9 cellular contexts compared by ENCODE assay signal in genomic region chr10:67306588-67307205, GRCh38.
DNase-seq lines count a peak whose midpoint lies in the region; ATAC-seq and TF ChIP-seq lines count a peak whose summit lies in the region.
"Had no signal": no experiment of that assay in that cellular context is flagged by ENCODE, and none has a peak within 500 bp of the region (broad histone marks: within the 10 kb centered on the region; RNA-seq: fewer than 3 reads in every experiment).

No MANE protein-coding gene starts in this region.

- DNase-seq in Caco-2 = peak in 1 of 2 experiments; percentile 69
- DNase-seq in HFF-Myc (ENCODE audit: extremely low read depth, low read depth) = no peak
- no peak for DNase-seq in WTC11 (ENCODE audit: low spot score)
- DNase-seq in left lung = no peak
- DNase-seq in activated CD8-positive, alpha-beta memory T cell treated with anti-CD3 and anti-CD28 coated beads, Interleukin-2, amount 10 ng/mL, durations not matched to agents 7 days and 5 days = no peak
- no peak for DNase-seq in activated naive CD4-positive, alpha-beta T cell (lab: John Stamatoyannopoulos, UW)
- DNase-seq: aorta had no signal

- no peak overlapping the region for H3K27ac Mint-ChIP-seq in Caco-2 (ENCODE audit: unreplicated experiment)
- H3K27ac Mint-ChIP-seq in WTC11 = no peak overlapping the region
- no peak overlapping the region for H3K27ac Mint-ChIP-seq in activated CD8-positive, alpha-beta memory T cell treated with anti-CD3 and anti-CD28 coated beads, Interleukin-2, amount 10 ng/mL, durations not matched to agents 7 days and 5 days

- BruUV-seq in Caco-2 (replicated peaks; lab: Mats Ljungman, UMichigan) = no TSS peak

- H3K4me3 ChIP-seq in Caco-2 (ENCODE audit: low read depth, low read length) (no peak overlapping the region), HFF-Myc (replicated peaks; ENCODE audit: low read depth, low read length) (no peak overlapping the region), left lung (no peak overlapping the region)

- no peaks in the 10 kb centered on the region for H3K36me3 Mint-ChIP-seq in Caco-2 (ENCODE audit: insufficient read depth, unreplicated experiment)
- peaks cover 7% of the 10 kb centered on the region for H3K36me3 Mint-ChIP-seq in WTC11
- no peaks in the 10 kb centered on the region for H3K36me3 Mint-ChIP-seq in activated CD8-positive, alpha-beta memory T cell treated with anti-CD3 and anti-CD28 coated beads, Interleukin-2, amount 10 ng/mL, durations not matched to agents 7 days and 5 days

- H3K27me3 Mint-ChIP-seq in Caco-2 (ENCODE audit: insufficient read depth, unreplicated experiment) = no peaks in the 10 kb centered on the region
- H3K27me3 Mint-ChIP-seq in WTC11 (ENCODE audit: low read depth) = no peaks in the 10 kb centered on the region
- no peaks in the 10 kb centered on the region for H3K27me3 Mint-ChIP-seq in activated CD8-positive, alpha-beta memory T cell treated with anti-CD3 and anti-CD28 coated beads, Interleukin-2, amount 10 ng/mL, durations not matched to agents 7 days and 5 days

- H3K36me3 ChIP-seq in Caco-2 (ENCODE audit: control insufficient read depth, insufficient read depth, low read length) (no peaks in the 10 kb centered on the region), left lung (no peaks in the 10 kb centered on the region)

- H3K9me3 ChIP-seq in Caco-2 (peaks cover 8% of the 10 kb centered on the region; the same call in 1 of the 2 replicates), left lung (no peaks in the 10 kb centered on the region)

- H3K4me1 Mint-ChIP-seq in Caco-2 (ENCODE audit: low read depth, unreplicated experiment) (no peaks in the 10 kb centered on the region), WTC11 (peaks cover 2% of the 10 kb centered on the region; the same call in 1 of the 2 replicates)
- H3K4me1 Mint-ChIP-seq in activated CD8-positive, alpha-beta memory T cell treated with anti-CD3 and anti-CD28 coated beads, Interleukin-2, amount 10 ng/mL, durations not matched to agents 7 days and 5 days = peaks cover 2% of the 10 kb centered on the region

- ATAC-seq in WTC11 = peak; percentile 82
- ATAC-seq in left lung = peak; percentile 41
- no peak for ATAC-seq in HG03439 (IDR thresholded peaks at IDR 0.05; ENCODE audit: unreplicated experiment)
- ATAC-seq in activated CD8-positive, alpha-beta memory T cell treated with anti-CD3 and anti-CD28 coated beads, Interleukin-2, amount 10 ng/mL, durations not matched to agents 7 days and 5 days = no peak
- ATAC-seq in HG03432 (IDR thresholded peaks at IDR 0.05; ENCODE audit: unreplicated experiment) = no peak

- no peaks in the 10 kb centered on the region for H3K27me3 ChIP-seq in Caco-2 (replicated peaks; ENCODE audit: control insufficient read depth, insufficient read depth, low read length)
- no peaks in the 10 kb centered on the region for H3K27me3 ChIP-seq in left lung

- H3K4me1 ChIP-seq in Caco-2 (no peaks in the 10 kb centered on the region), left lung (no peaks in the 10 kb centered on the region)

- POLR2A ChIA-PET in Caco-2 (lab: Charles Lee) (no interaction called here), WTC11 (lab: Charles Lee) (no interaction called here)

- H3K9me3 Mint-ChIP-seq in Caco-2 (ENCODE audit: unreplicated experiment) (peaks cover 50% of the 10 kb centered on the region), WTC11 (peaks cover 11% of the 10 kb centered on the region)
- peaks cover 4% of the 10 kb centered on the region for H3K9me3 Mint-ChIP-seq in activated CD8-positive, alpha-beta memory T cell treated with anti-CD3 and anti-CD28 coated beads, Interleukin-2, amount 10 ng/mL, durations not matched to agents 7 days and 5 days (ENCODE audit: low read depth)

- CTCF ChIA-PET in Caco-2 (lab: Charles Lee) = interaction anchor here (0.9 to 2.0 kb wide), 5 partner anchors 9 to 231 kb away, joined by 3 to 9 read pairs (median 5); no protein-coding TSS in a partner anchor
- CTCF ChIA-PET in WTC11 (lab: Charles Lee) = interaction anchor here (0.6 to 1.6 kb wide), 18 partner anchors 11 to 473 kb away, joined by 3 to 9 read pairs (median 4); no protein-coding TSS in a partner anchor
- CTCF ChIA-PET in activated CD8-positive, alpha-beta memory T cell treated with anti-CD3 and anti-CD28 coated beads, Interleukin-2, amount 10 ng/mL, durations not matched to agents 7 days and 5 days (lab: Charles Lee) = no interaction called here

- TF ChIP-seq CTCF in Caco-2 (IDR thresholded peaks at IDR 0.05; ENCODE audit: insufficient read depth in 1 of 2, low read depth in 1 of 2, low read length in 1 of 2, severe bottlenecking in 1 of 2, unreplicated experiment in 1 of 2) (peak; percentile 72 to 89), HFF-Myc (IDR thresholded peaks at IDR 0.05; ENCODE audit: low read depth, low read length, missing control alignments) (peak; percentile 37), WTC11 (IDR thresholded peaks at IDR 0.05) (no peak; the same call in none of the 2 replicates), left lung (IDR thresholded peaks at IDR 0.05) (peak in 1 of 2 donors; percentile 34)

- H3K4me3 Mint-ChIP-seq in Caco-2 (ENCODE audit: unreplicated experiment) (no peak overlapping the region), WTC11 (no peak overlapping the region)
- H3K4me3 Mint-ChIP-seq in activated CD8-positive, alpha-beta memory T cell treated with anti-CD3 and anti-CD28 coated beads, Interleukin-2, amount 10 ng/mL, durations not matched to agents 7 days and 5 days = no peak overlapping the region

- no peak overlapping the region for H3K27ac ChIP-seq in left lung

- intact Hi-C loops in Caco-2 (cut with micrococcal nuclease; ENCODE audit: unreplicated experiment) = loop anchor here (1.0 to 5.0 kb wide), 6 partner anchors 23 to 374 kb away; no protein-coding TSS in a partner anchor
- intact Hi-C loops in left lung (cut with DNase I) = no loop called here

TF ChIP-seq in WTC11, 78 proteins besides CTCF, POLR2A, EP300 and RAD21:
- TF ChIP-seq ZNF416 (CRISPR knock-in tag; IDR thresholded peaks at IDR 0.05) (no peak), MAX (CRISPR knock-in tag; IDR thresholded peaks at IDR 0.05) (no peak), ZNF317 (CRISPR knock-in tag; IDR thresholded peaks at IDR 0.05; ENCODE audit: borderline replicate concordance, low read depth) (no peak), GTF2I (CRISPR knock-in tag; conservative IDR thresholded peaks at IDR 0.05) (no peak), USF1 (CRISPR knock-in tag; IDR thresholded peaks at IDR 0.05) (no peak), IRF1 (CRISPR knock-in tag; IDR thresholded peaks at IDR 0.05) (no peak), HMGXB4 (CRISPR knock-in tag; IDR thresholded peaks at IDR 0.05) (no peak), GRHL2 (CRISPR knock-in tag; IDR thresholded peaks at IDR 0.05; ENCODE audit: insufficient replicate concordance, severe bottlenecking) (no peak)

Comparison
In these comparisons a context has a peak if more than half of its experiments do, and no peak if none do; other contexts are left out.
1. ATAC-seq: peak in WTC11 (single experiment) and left lung (single experiment); none in HG03439 (single experiment), activated CD8-positive, alpha-beta memory T cell treated with anti-CD3 and anti-CD28 coated beads, Interleukin-2, amount 10 ng/mL, durations not matched to agents 7 days and 5 days (single experiment) and HG03432 (single experiment).